1 cellular context compared by ENCODE assay signal in genomic region chr19:49869484-49870308, GRCh38.
TF ChIP-seq lines count a peak whose summit lies in the region.

No MANE protein-coding gene starts in this region.

TF ChIP-seq in HepG2, 621 proteins besides CTCF, POLR2A, EP300 and RAD21 (continued from another document and continues in another):
- TF ChIP-seq ZBTB10 (CRISPR knock-in tag; IDR thresholded peaks at IDR 0.05; ENCODE audit: borderline replicate concordance), result no peak
- TF ChIP-seq ZNF784 (CRISPR knock-in tag; IDR thresholded peaks at IDR 0.05; ENCODE audit: borderline replicate concordance), result 0 out of 2 replicates have a peak, but pooled peaks have one; percentile 36
- no peak for TF ChIP-seq MAF1 (CRISPR knock-in tag; IDR thresholded peaks at IDR 0.05; ENCODE audit: borderline replicate concordance)
- no peak for TF ChIP-seq DPF2 (CRISPR knock-in tag; IDR thresholded peaks at IDR 0.05; ENCODE audit: borderline replicate concordance, low read depth)
- no peak; the same call in 1 of the 2 replicates for TF ChIP-seq WIZ (CRISPR knock-in tag; IDR thresholded peaks at IDR 0.05)
- TF ChIP-seq ZBTB26 (CRISPR knock-in tag; IDR thresholded peaks at IDR 0.05; ENCODE audit: borderline replicate concordance), result no peak
- peak; percentile 24; the same call in 1 of the 2 replicates for TF ChIP-seq PATZ1 (CRISPR knock-in tag; IDR thresholded peaks at IDR 0.05)
- TF ChIP-seq PREB (CRISPR knock-in tag; IDR thresholded peaks at IDR 0.05), result no peak
- no peak for TF ChIP-seq ZNF530 (CRISPR knock-in tag; IDR thresholded peaks at IDR 0.05; ENCODE audit: low read depth)
- TF ChIP-seq ARHGAP35 (CRISPR knock-in tag; IDR thresholded peaks at IDR 0.05; ENCODE audit: borderline replicate concordance), result no peak; the same call in none of the 2 replicates
- no peak; the same call in 1 of the 2 replicates for TF ChIP-seq EHMT2 (IDR thresholded peaks at IDR 0.05; ENCODE audit: borderline replicate concordance, low read depth, low read length)
- TF ChIP-seq FOXK2 (IDR thresholded peaks at IDR 0.05), result peak; percentile 50; the same call in 1 of the 2 replicates
- TF ChIP-seq ZNF724P (CRISPR knock-in tag; IDR thresholded peaks at IDR 0.05; ENCODE audit: borderline replicate concordance), result no peak
- TF ChIP-seq HNF1A (IDR thresholded peaks at IDR 0.05; ENCODE audit: low read depth), result 0 out of 2 replicates have a peak, but pooled peaks have one; percentile 16
- 0 out of 2 replicates have a peak, but pooled peaks have one; percentile 49 for TF ChIP-seq HNF1A (CRISPR knock-in tag; IDR thresholded peaks at IDR 0.05; ENCODE audit: borderline replicate concordance)
- 0 out of 2 replicates have a peak, but pooled peaks have one; percentile 29 for TF ChIP-seq E2F2 (CRISPR knock-in tag; IDR thresholded peaks at IDR 0.05; ENCODE audit: borderline replicate concordance)
- no peak for TF ChIP-seq ZNF563 (CRISPR knock-in tag; IDR thresholded peaks at IDR 0.05)
- no peak for TF ChIP-seq LCORL (IDR thresholded peaks at IDR 0.05)
- 0 out of 2 replicates have a peak, but pooled peaks have one; percentile 43 for TF ChIP-seq LCORL (CRISPR knock-in tag; IDR thresholded peaks at IDR 0.05)
- no peak for TF ChIP-seq ZBTB3 (CRISPR knock-in tag; IDR thresholded peaks at IDR 0.05; ENCODE audit: borderline replicate concordance, low read depth)
- no peak for TF ChIP-seq ZNF382 (CRISPR knock-in tag; IDR thresholded peaks at IDR 0.05; ENCODE audit: borderline replicate concordance)
- TF ChIP-seq STAG1 (CRISPR knock-in tag; IDR thresholded peaks at IDR 0.05), result no peak
- TF ChIP-seq ZNF816 (CRISPR knock-in tag; IDR thresholded peaks at IDR 0.05; ENCODE audit: borderline replicate concordance), result no peak
- peak; percentile 99 for TF ChIP-seq RFXANK (CRISPR knock-in tag; IDR thresholded peaks at IDR 0.05)
- peak; percentile 38 for TF ChIP-seq ZNF772 (CRISPR knock-in tag; IDR thresholded peaks at IDR 0.05)
- TF ChIP-seq SNRNP70 (IDR thresholded peaks at IDR 0.05; ENCODE audit: low read depth, low read length), result no peak
- no peak for TF ChIP-seq ZNF513 (CRISPR knock-in tag; conservative IDR thresholded peaks at IDR 0.05)
- TF ChIP-seq ARNTL (CRISPR knock-in tag; IDR thresholded peaks at IDR 0.05), result no peak
- peak; percentile 28; the same call in 1 of the 2 replicates for TF ChIP-seq RFX1 (IDR thresholded peaks at IDR 0.05)
- peak; percentile 41; the same call in 1 of the 2 replicates for TF ChIP-seq EED (CRISPR knock-in tag; IDR thresholded peaks at IDR 0.05)
- peak; percentile 84 for TF ChIP-seq THAP11 (CRISPR knock-in tag; IDR thresholded peaks at IDR 0.05)
- no peak for TF ChIP-seq RORA (CRISPR knock-in tag; IDR thresholded peaks at IDR 0.05)
- TF ChIP-seq KLF11 (CRISPR knock-in tag; IDR thresholded peaks at IDR 0.05), result 0 out of 2 replicates have a peak, but pooled peaks have one; percentile 27
- no peak for TF ChIP-seq CHD4 (IDR thresholded peaks at IDR 0.05; ENCODE audit: borderline replicate concordance, low read length)
- TF ChIP-seq ZNF619 (CRISPR knock-in tag; IDR thresholded peaks at IDR 0.05), result no peak
- TF ChIP-seq HDAC6 (IDR thresholded peaks at IDR 0.05; ENCODE audit: low read depth, low read length), result no peak
- TF ChIP-seq ZBTB44 (CRISPR knock-in tag; IDR thresholded peaks at IDR 0.05), result peak; percentile 41; the same call in 1 of the 2 replicates
- TF ChIP-seq ZNF746 (CRISPR knock-in tag; IDR thresholded peaks at IDR 0.05), result 0 out of 2 replicates have a peak, but pooled peaks have one; percentile 31
- no peak for TF ChIP-seq ATF6 (CRISPR knock-in tag; conservative IDR thresholded peaks at IDR 0.05)
- no peak for TF ChIP-seq CENPX (CRISPR knock-in tag; IDR thresholded peaks at IDR 0.05)
- peak; percentile 82 for TF ChIP-seq HNRNPL (IDR thresholded peaks at IDR 0.05; ENCODE audit: low read depth, low read length)
